Comparison of ENCODE assay signal across 20 cellular contexts in the genomic region with DNA sequence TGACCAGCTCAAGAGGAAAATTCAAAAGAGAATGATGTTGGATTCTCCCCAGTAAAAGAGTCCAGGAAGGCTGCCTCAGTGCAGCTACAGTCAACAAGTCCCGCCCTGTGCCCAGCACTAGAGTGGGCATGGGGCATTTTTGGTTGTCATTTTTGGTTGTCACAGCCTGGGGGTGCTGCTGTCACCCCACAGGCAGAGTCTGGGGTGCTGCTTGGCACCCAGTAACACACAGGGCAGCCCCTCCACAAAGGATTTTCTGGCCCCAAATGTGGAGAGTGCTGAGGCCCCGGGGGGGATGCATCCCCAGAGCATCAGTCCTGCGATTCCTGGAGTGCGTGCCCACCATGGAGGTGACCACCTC. TPM values are rescaled to one million over a fixed set of nuclear protein-coding genes. Genes with fewer than 3 reads are reported as not detected.
DNase-seq lines count a peak whose midpoint lies in the region; ATAC-seq, FAIRE-seq and TF ChIP-seq lines count a peak whose summit lies in the region.
"Had no signal": no experiment of that assay in that cellular context is flagged by ENCODE, and none has a peak within 500 bp of the region (broad histone marks: within the 10 kb centered on the region; RNA-seq: fewer than 3 reads in every experiment).

No MANE protein-coding gene starts in this region.

- H3K27ac ChIP-seq in MM.1S (ENCODE audit: low read length) (no peak overlapping the region), kidney (ENCODE audit: low read depth in 2 of 2, low read length in 2 of 2) (no peak overlapping the region)
- H3K27ac ChIP-seq: RWPE1, SJCRH30 had no signal

- peaks cover 18% of the 10 kb centered on the region for H3K27me3 ChIP-seq in MM.1S (replicated peaks; ENCODE audit: insufficient read depth, low read length)
- H3K27me3 ChIP-seq: SJCRH30 had no signal

- intact Hi-C loops in kidney (cut with DNase I) = no loop called here

- no peaks in the 10 kb centered on the region for H4K20me1 ChIP-seq in MM.1S (ENCODE audit: insufficient read depth, low read length)

- H3K9me2 ChIP-seq in MM.1S (replicated peaks; ENCODE audit: insufficient read depth, low read length) = no peaks in the 10 kb centered on the region

- H3K9ac ChIP-seq in MM.1S (ENCODE audit: low read length) (no peak overlapping the region), kidney (ENCODE audit: low read length in 2 of 2) (no peak overlapping the region)

- H3K4me3 Mint-ChIP-seq in stimulated activated naive CD8-positive, alpha-beta T cell treated with anti-CD3 and anti-CD28 coated beads, Interleukin-15, amount 100 ng/mL, for 72 hours = no peak overlapping the region
- H3K4me3 Mint-ChIP-seq: CD4-positive, alpha-beta memory T cell had no signal

- peaks cover 7% of the 10 kb centered on the region; the same call in 1 of the 2 replicates for H3K4me1 ChIP-seq in MM.1S (ENCODE audit: low read length)
- H3K4me1 ChIP-seq in kidney (ENCODE audit: control insufficient read depth in 1 of 2, insufficient read depth in 1 of 2, low read depth in 1 of 2, low read length in 2 of 2) = no peaks in the 10 kb centered on the region
- H3K4me1 ChIP-seq: SJCRH30 had no signal

- peak; percentile 12 for ATAC-seq in stimulated activated naive CD8-positive, alpha-beta T cell treated with anti-CD3 and anti-CD28 coated beads, Interleukin-15, amount 100 ng/mL, for 72 hours
- no peak for ATAC-seq in stimulated activated naive CD8-positive, alpha-beta T cell treated with anti-CD3 and anti-CD28 coated beads, Interleukin-15, Interleukin-2, amounts not matched to agents 100 U/mL and 50 U/mL, for 24 hours
- no peak for ATAC-seq in HG02981 (IDR thresholded peaks at IDR 0.05; ENCODE audit: unreplicated experiment)

- no peak for FAIRE-seq in kidney (lab: Jason Lieb, UNC)
- no peak for FAIRE-seq in frontal cortex (lab: Jason Lieb, UNC)
- FAIRE-seq: D721Med, G401.6 had no signal

- H3K27me3 Mint-ChIP-seq in stimulated activated naive CD8-positive, alpha-beta T cell treated with anti-CD3 and anti-CD28 coated beads, Interleukin-15, amount 100 ng/mL, for 72 hours = peaks cover 39% of the 10 kb centered on the region

- peaks cover 9% of the 10 kb centered on the region for H3F3A ChIP-seq in MM.1S (ENCODE audit: insufficient read depth, low read length)

- TF ChIP-seq CTCF in MM.1S (IDR thresholded peaks at IDR 0.05; ENCODE audit: low read length) = peak; percentile 53
- no peak for TF ChIP-seq CTCF in kidney (IDR thresholded peaks at IDR 0.05; ENCODE audit: borderline replicate concordance, extremely low read depth, insufficient read depth)
- TF ChIP-seq CTCF in GM20000 (IDR thresholded peaks at IDR 0.05; ENCODE audit: extremely low read depth, missing control alignments) = no peak

- no peak overlapping the region for H2AFZ ChIP-seq in MM.1S (ENCODE audit: low read length)

- H3K4me1 Mint-ChIP-seq in stimulated activated naive CD8-positive, alpha-beta T cell treated with anti-CD3 and anti-CD28 coated beads, Interleukin-15, amount 100 ng/mL, for 72 hours = no peaks in the 10 kb centered on the region
- H3K4me1 Mint-ChIP-seq: CD4-positive, alpha-beta memory T cell had no signal

- H3K4me3 ChIP-seq in MM.1S (ENCODE audit: low read length) (no peak overlapping the region), kidney (ENCODE audit: low read length in 2 of 2) (no peak overlapping the region)
- H3K4me3 ChIP-seq: SJCRH30 had no signal

- H3K9me3 Mint-ChIP-seq in stimulated activated naive CD8-positive, alpha-beta T cell treated with anti-CD3 and anti-CD28 coated beads, Interleukin-15, amount 100 ng/mL, for 72 hours = no peaks in the 10 kb centered on the region

- no peak for DNase-seq in stimulated activated naive CD8-positive, alpha-beta T cell treated with anti-CD3 and anti-CD28 coated beads, Interleukin-15, amount 100 ng/mL, for 72 hours
- no peak for DNase-seq in stimulated activated naive CD8-positive, alpha-beta T cell treated with anti-CD3 and anti-CD28 coated beads, Interleukin-15, Interleukin-2, amounts not matched to agents 100 U/mL and 50 U/mL, for 24 hours
- DNase-seq in MM.1S (peak; percentile 44), kidney (peak; percentile 50), frontal cortex (ENCODE audit: low spot score in 2 of 2) (no peak), GM20000 (ENCODE audit: low spot score) (no peak)
- DNase-seq: AML-193; CD4-positive, alpha-beta memory T cell; DMS79 treated with DMSO at 0.1 percent for 48 hours; Kasumi-1; NCI-H1436 treated with DMSO at 0.1 percent for 48 hours; NCI-H2081 treated with DMSO at 0.1 percent for 48 hours; NCI-H345; NCI-H69; NK-92 treated with Interleukin-12 subunit alpha and Interleukin-12 subunit beta, amount 100 ng/mL, for 24 hours; SJCRH30 had no signal

- H3K79me2 ChIP-seq in MM.1S (ENCODE audit: low read length) = no peaks in the 10 kb centered on the region

- H3K36me3 ChIP-seq in MM.1S (replicated peaks; ENCODE audit: insufficient read depth, low read length) = no peaks in the 10 kb centered on the region
- H3K36me3 ChIP-seq in kidney (ENCODE audit: control insufficient read depth in 1 of 2, insufficient read depth in 2 of 2, low read length in 2 of 2) = no peaks in the 10 kb centered on the region
- H3K36me3 ChIP-seq: SJCRH30 had no signal

- peak overlapping the region; percentile 25; the same call in 1 of the 2 replicates for H3K4me2 ChIP-seq in MM.1S (ENCODE audit: low read depth, low read length)

- H3K27ac Mint-ChIP-seq in stimulated activated naive CD8-positive, alpha-beta T cell treated with anti-CD3 and anti-CD28 coated beads, Interleukin-15, amount 100 ng/mL, for 72 hours = no peak overlapping the region

- H3K9me3 ChIP-seq in MM.1S (replicated peaks; ENCODE audit: insufficient read depth, low read length) = no peaks in the 10 kb centered on the region
- peaks cover 0 to 5% of the 10 kb centered on the region in 2 donors for H3K9me3 ChIP-seq in kidney (ENCODE audit: control insufficient read depth in 1 of 2, low read length in 2 of 2)
- H3K9me3 ChIP-seq: SJCRH30 had no signal

RNA-seq across cellular contexts. Expression of gene TMEM255B, which starts 28.2 kb away (rescaled TPM):
- total RNA-seq in kidney = 29.3 TPM
- 11.9 TPM for polyA plus RNA-seq in kidney (ENCODE audit: insufficient read depth, low read depth, low replicate concordance)
- total RNA-seq in frontal cortex = not detected
- total RNA-seq: SJCRH30 had no signal

Comparison
In these comparisons a context has a peak if more than half of its experiments do, and no peak if none do; other contexts are left out.
1. DNase-seq: peak in MM.1S (single experiment) and kidney (single experiment); none in stimulated activated naive CD8-positive, alpha-beta T cell treated with anti-CD3 and anti-CD28 coated beads, Interleukin-15, amount 100 ng/mL, for 72 hours (0 of 2), stimulated activated naive CD8-positive, alpha-beta T cell treated with anti-CD3 and anti-CD28 coated beads, Interleukin-15, Interleukin-2, amounts not matched to agents 100 U/mL and 50 U/mL, for 24 hours (single experiment), frontal cortex (0 of 2) and GM20000 (single experiment).
2. RNA of gene TMEM255B, which starts 28.2 kb away (total RNA-seq): 29.3 TPM in kidney (single experiment); not detected in frontal cortex (single experiment); every median in the first group is over 10 times any median in the second.